In genomic region chr7:70833726-70834125, GRCh38 we compare ENCODE assay signal across 15 cellular contexts.
A peak's percentile ranks its signal among the peaks of the same experiment; 100 is the strongest.
DNase-seq lines count a peak whose midpoint lies in the region; ATAC-seq and TF ChIP-seq lines count a peak whose summit lies in the region.
"Had no signal": no experiment of that assay in that cellular context is flagged by ENCODE, and none has a peak within 500 bp of the region (broad histone marks: within the 10 kb centered on the region; RNA-seq: fewer than 3 reads in every experiment).

No MANE protein-coding gene starts in this region.

- H3K36me3 ChIP-seq in vagina = no peaks in the 10 kb centered on the region
- H3K36me3 ChIP-seq: thyroid gland had no signal

- H3K4me3 ChIP-seq in epithelial cell of proximal tubule (ENCODE audit: low read depth, low read length) = no peak overlapping the region
- H3K4me3 ChIP-seq in skeletal muscle cell (ENCODE audit: low read depth, low read length) = no peak overlapping the region
- H3K4me3 ChIP-seq in vagina = no peak overlapping the region
- H3K4me3 ChIP-seq: thyroid gland had no signal

- DNase-seq in H4 (ENCODE audit: low spot score) = peak; percentile 72
- peak; percentile 68 for DNase-seq in RWPE1 (ENCODE audit: low spot score)
- DNase-seq in epithelial cell of proximal tubule (ENCODE audit: low read depth) = peak; percentile 41
- DNase-seq in skeletal muscle cell (ENCODE audit: low read depth) = peak; percentile 56
- DNase-seq in NCI-H446 (lab: John Stamatoyannopoulos, UW) = no peak
- DNase-seq in vagina (ENCODE audit: extremely low spot score in 2 of 2) = no peak
- DNase-seq: activated CD8-positive, alpha-beta T cell treated with anti-CD3 and anti-CD28 coated beads, Interleukin-2, amount 10 ng/mL, durations not matched to agents 7 days and 5 days; activated gamma-delta T cell; effector memory CD8-positive, alpha-beta T cell; GDM1; NCI-H1048; stimulated activated CD4-positive, alpha-beta T cell treated with anti-CD3 and anti-CD28 coated beads, Interleukin-2, amount 100 ng/mL, for 48 hours; thyroid gland had no signal

- no peaks in the 10 kb centered on the region for H3K27me3 ChIP-seq in vagina
- H3K27me3 ChIP-seq: thyroid gland had no signal

- intact Hi-C loops in vagina (cut with DNase I) = no loop called here

- no peaks in the 10 kb centered on the region for H3K4me1 ChIP-seq in vagina
- H3K4me1 ChIP-seq: thyroid gland had no signal

- TF ChIP-seq POLR2A in vagina (IDR thresholded peaks at IDR 0.05) = no peak

- no peaks in the 10 kb centered on the region for H3K9me3 ChIP-seq in vagina
- H3K9me3 ChIP-seq: thyroid gland had no signal

- CTCF ChIA-PET in RWPE1 (lab: Yijun Ruan, JAX) = interaction anchor here (0.6 kb wide), 1 partner anchor 22 kb away, joined by 9 read pairs; no protein-coding TSS in a partner anchor

- TF ChIP-seq CTCF in RWPE1 (conservative IDR thresholded peaks at IDR 0.05; ENCODE audit: low read depth) (no peak), epithelial cell of proximal tubule (conservative IDR thresholded peaks at IDR 0.05; ENCODE audit: low read depth, low read length) (no peak), vagina (IDR thresholded peaks at IDR 0.05) (no peak)

- no peak for ATAC-seq in HG02970 (IDR thresholded peaks at IDR 0.05; ENCODE audit: low FRiP score, unreplicated experiment)
- ATAC-seq: activated CD8-positive, alpha-beta T cell treated with anti-CD3 and anti-CD28 coated beads, Interleukin-2, amount 10 ng/mL, durations not matched to agents 7 days and 5 days; effector memory CD8-positive, alpha-beta T cell; left lobe of liver had no signal

- H3K27ac ChIP-seq in RWPE1 (no peak overlapping the region), vagina (no peak overlapping the region)
- H3K27ac ChIP-seq: thyroid gland had no signal

- POLR2A ChIA-PET in RWPE1 (lab: Yijun Ruan, JAX; ENCODE audit: low non-redundant PET) = no interaction called here

Comparison
In these comparisons a context has a peak if more than half of its experiments do, and no peak if none do; other contexts are left out.
1. DNase-seq: peak in H4 (single experiment), RWPE1 (single experiment), epithelial cell of proximal tubule (single experiment) and skeletal muscle cell (single experiment); none in NCI-H446 (0 of 2) and vagina (0 of 2).